9 cellular contexts compared by ENCODE assay signal in genomic region chr7:24401628-24402593, GRCh38.
A peak's percentile ranks its signal among the peaks of the same experiment; 100 is the strongest.
DNase-seq lines count a peak whose midpoint lies in the region; ATAC-seq and TF ChIP-seq lines count a peak whose summit lies in the region.
"Had no signal": no experiment of that assay in that cellular context is flagged by ENCODE, and none has a peak within 500 bp of the region (broad histone marks: within the 10 kb centered on the region; RNA-seq: fewer than 3 reads in every experiment).

No MANE protein-coding gene starts in this region.

- 20% methylated on average over 12 of the region's 15 CpGs for WGBS in right lobe of liver (ENCODE audit: insufficient coverage, low coverage, low lambda C conversion rate, missing lambda C conversion rate)

- peak; percentile 65 for TF ChIP-seq CTCF in A673 (conservative IDR thresholded peaks at IDR 0.05; ENCODE audit: low read depth, low read length)
- peak; percentile 31; the same call in 1 of the 2 replicates for TF ChIP-seq CTCF in GM12874 (IDR thresholded peaks at IDR 0.05; ENCODE audit: insufficient read depth, low read depth, low read length)
- TF ChIP-seq CTCF in LNCaP clone FGC (IDR thresholded peaks at IDR 0.05; ENCODE audit: control insufficient read depth, extremely low read depth, insufficient read depth) = peak; percentile 65
- TF ChIP-seq CTCF in right lobe of liver (IDR thresholded peaks at IDR 0.05) = peak; percentile 47 to 67 (median 54)

- H3K27me3 Mint-ChIP-seq in stimulated activated naive B cell treated with anti-CD40 and anti-IgM and Interleukin-4, amounts not matched to agents 10 μg/mL and 1 μg/mL and 100 μg/mL, for 72 hours = peaks cover 0 to 6% of the 10 kb centered on the region in 2 donors

- peak; percentile 41 for DNase-seq in A673 (ENCODE audit: low spot score)
- DNase-seq in LNCaP clone FGC (ENCODE audit: low read depth) = peak; percentile 13
- DNase-seq in astrocyte of the hippocampus (ENCODE audit: low read depth, low spot score) = peak; percentile 46
- no peak for DNase-seq in right lobe of liver
- DNase-seq in KG1 (lab: John Stamatoyannopoulos, UW) = no peak
- DNase-seq in stimulated activated naive B cell treated with anti-CD40 and anti-IgM and Interleukin-4, amounts not matched to agents 10 μg/mL and 1 μg/mL and 100 μg/mL, for 72 hours = no peak

- H3K27ac ChIP-seq in A673 (ENCODE audit: low read depth, low read length, poor library complexity, severe bottlenecking) (no peak overlapping the region), right lobe of liver (peak overlapping the region in 2 of 3 donors; percentile 10 to 41)

- H3K36me3 ChIP-seq in A673 (ENCODE audit: insufficient read depth, low read length, poor library complexity, severe bottlenecking) (no peaks in the 10 kb centered on the region), right lobe of liver (no peaks in the 10 kb centered on the region)
- H3K36me3 ChIP-seq: HAP-1 had no signal

- no peaks in the 10 kb centered on the region for H3K9me3 Mint-ChIP-seq in stimulated activated naive B cell treated with anti-CD40 and anti-IgM and Interleukin-4, amounts not matched to agents 10 μg/mL and 1 μg/mL and 100 μg/mL, for 72 hours

- peak overlapping the region; percentile 21 for H3K4me3 ChIP-seq in A673 (ENCODE audit: low read depth, low read length, poor library complexity, severe bottlenecking)
- H3K4me3 ChIP-seq in LNCaP clone FGC (ENCODE audit: low read depth, low read length) = peak overlapping the region; percentile 23; the same call in 1 of the 2 replicates
- H3K4me3 ChIP-seq in right lobe of liver = peak overlapping the region in 2 of 3 donors; percentile 32 to 48
- H3K4me3 ChIP-seq: HAP-1 had no signal

- intact Hi-C loops in A673 (cut with micrococcal nuclease; ENCODE audit: unreplicated experiment) (loop anchor here (2.0 to 10.0 kb wide), 3 partner anchors 173 to 693 kb away; partner anchors contain the start of gene PALS2), right lobe of liver (cut with DNase I) (no loop called here)

- no peak for TF ChIP-seq POLR2A in right lobe of liver (IDR thresholded peaks at IDR 0.05)

- no peaks in the 10 kb centered on the region for H3K36me3 Mint-ChIP-seq in stimulated activated naive B cell treated with anti-CD40 and anti-IgM and Interleukin-4, amounts not matched to agents 10 μg/mL and 1 μg/mL and 100 μg/mL, for 72 hours

- peak; percentile 95 to 98 (median 96) for ATAC-seq in right lobe of liver
- no peak for ATAC-seq in HG02870 (IDR thresholded peaks at IDR 0.05; ENCODE audit: unreplicated experiment)
- ATAC-seq in stimulated activated naive B cell treated with anti-CD40 and anti-IgM and Interleukin-4, amounts not matched to agents 10 μg/mL and 1 μg/mL and 100 μg/mL, for 72 hours (replicated peaks) = no peak

- CTCF ChIA-PET in A673 (lab: Charles Lee) = interaction anchor here (0.6 to 0.8 kb wide), 2 partner anchors 114 to 692 kb away, joined by 3 read pairs; no protein-coding TSS in a partner anchor

- H3K4me3 Mint-ChIP-seq in stimulated activated naive B cell treated with anti-CD40 and anti-IgM and Interleukin-4, amounts not matched to agents 10 μg/mL and 1 μg/mL and 100 μg/mL, for 72 hours = no peak overlapping the region

- no TSS peak for BruUV-seq in A673 (replicated peaks; lab: Mats Ljungman, UMichigan)

- H3K4me1 ChIP-seq in A673 (ENCODE audit: insufficient read depth, low read length, poor library complexity, severe bottlenecking) (peaks cover 39% of the 10 kb centered on the region), right lobe of liver (peaks cover 0 to 5% (median 2%) of the 10 kb centered on the region in 4 donors)

- no peak overlapping the region for H3K27ac Mint-ChIP-seq in stimulated activated naive B cell treated with anti-CD40 and anti-IgM and Interleukin-4, amounts not matched to agents 10 μg/mL and 1 μg/mL and 100 μg/mL, for 72 hours

- peaks cover 5 to 7% of the 10 kb centered on the region in 2 donors for H3K4me1 Mint-ChIP-seq in stimulated activated naive B cell treated with anti-CD40 and anti-IgM and Interleukin-4, amounts not matched to agents 10 μg/mL and 1 μg/mL and 100 μg/mL, for 72 hours

- H3K27me3 ChIP-seq in A673 (replicated peaks; ENCODE audit: insufficient read depth, low read depth, low read length, poor library complexity) = no peaks in the 10 kb centered on the region
- no peaks in the 10 kb centered on the region for H3K27me3 ChIP-seq in right lobe of liver

- no peaks in the 10 kb centered on the region for H3K9me3 ChIP-seq in A673 (ENCODE audit: low read depth, low read length, poor library complexity, severe bottlenecking)
- H3K9me3 ChIP-seq in right lobe of liver = no peaks in the 10 kb centered on the region
- H3K9me3 ChIP-seq: HAP-1 had no signal

- POLR2A ChIA-PET in A673 (lab: Charles Lee; ENCODE audit: low non-redundant PET) = interaction anchor here (0.6 kb wide), 1 partner anchor 93 kb away, joined by 10 read pairs; no protein-coding TSS in a partner anchor

Comparison
In these comparisons a context has a peak if more than half of its experiments do, and no peak if none do; other contexts are left out.
1. DNase-seq: peak in A673 (single experiment), LNCaP clone FGC (single experiment) and astrocyte of the hippocampus (single experiment); none in right lobe of liver (0 of 3), KG1 (single experiment) and stimulated activated naive B cell treated with anti-CD40 and anti-IgM and Interleukin-4, amounts not matched to agents 10 μg/mL and 1 μg/mL and 100 μg/mL, for 72 hours (single experiment).
2. ATAC-seq: peak in right lobe of liver (4 of 4); none in HG02870 (single experiment) and stimulated activated naive B cell treated with anti-CD40 and anti-IgM and Interleukin-4, amounts not matched to agents 10 μg/mL and 1 μg/mL and 100 μg/mL, for 72 hours (0 of 2).
3. Peak in every context shown above with its lines, with median percentiles within 50 percentile points of each other: H3K4me3 ChIP-seq and CTCF ChIP-seq.